ENCODE assay signal across 16 cellular contexts in genomic region chr6:39815356-39815755, GRCh38. TPM values are rescaled to one million over a fixed set of nuclear protein-coding genes. Genes with fewer than 3 reads are reported as not detected.
DNase-seq lines count a peak whose midpoint lies in the region; ATAC-seq and TF ChIP-seq lines count a peak whose summit lies in the region.
"Had no signal": no experiment of that assay in that cellular context is flagged by ENCODE, and none has a peak within 500 bp of the region (broad histone marks: within the 10 kb centered on the region; RNA-seq: fewer than 3 reads in every experiment).

No MANE protein-coding gene starts in this region.

- peak; percentile 62 for ATAC-seq in GM19025 (IDR thresholded peaks at IDR 0.05; ENCODE audit: low read depth, unreplicated experiment)
- ATAC-seq in stimulated activated memory B cell treated with anti-CD40 and anti-IgM and Interleukin-4, amounts not matched to agents 10 μg/mL and 1 μg/mL and 100 μg/mL, for 72 hours = no peak
- ATAC-seq: GM23338 had no signal

- H3K27ac Mint-ChIP-seq in stimulated activated memory B cell treated with anti-CD40 and anti-IgM and Interleukin-4, amounts not matched to agents 10 μg/mL and 1 μg/mL and 100 μg/mL, for 72 hours = no peak overlapping the region
- H3K27ac Mint-ChIP-seq in activated CD4-positive, alpha-beta memory T cell treated with anti-CD3 and anti-CD28 coated beads, Interleukin-2, amount 10 ng/mL, durations not matched to agents 7 days and 5 days = no peak overlapping the region
- H3K27ac Mint-ChIP-seq: GM23338 had no signal

- POLR2A ChIA-PET in activated CD4-positive, alpha-beta memory T cell treated with anti-CD3 and anti-CD28 coated beads, Interleukin-2, amount 10 ng/mL, durations not matched to agents 7 days and 5 days (lab: Charles Lee) = no interaction called here

- WGBS in tibial nerve, 2 donors = 57 to 73% methylated on average over 3 of the region's 3 CpGs

- H3K36me3 ChIP-seq in muscle layer of duodenum (ENCODE audit: control insufficient read depth in 1 of 2, insufficient read depth in 2 of 2, low read length in 2 of 2) (peaks cover 0 to 5% of the 10 kb centered on the region in 2 donors), tibial nerve (no peaks in the 10 kb centered on the region)
- H3K36me3 ChIP-seq: BLaER1 had no signal

- peaks cover 13% of the 10 kb centered on the region for H3K4me1 Mint-ChIP-seq in stimulated activated memory B cell treated with anti-CD40 and anti-IgM and Interleukin-4, amounts not matched to agents 10 μg/mL and 1 μg/mL and 100 μg/mL, for 72 hours
- no peaks in the 10 kb centered on the region for H3K4me1 Mint-ChIP-seq in activated CD4-positive, alpha-beta memory T cell treated with anti-CD3 and anti-CD28 coated beads, Interleukin-2, amount 10 ng/mL, durations not matched to agents 7 days and 5 days
- H3K4me1 Mint-ChIP-seq: CD8-positive, alpha-beta memory T cell had no signal

- H3K27me3 Mint-ChIP-seq in stimulated activated memory B cell treated with anti-CD40 and anti-IgM and Interleukin-4, amounts not matched to agents 10 μg/mL and 1 μg/mL and 100 μg/mL, for 72 hours = no peaks in the 10 kb centered on the region
- H3K27me3 Mint-ChIP-seq in activated CD4-positive, alpha-beta memory T cell treated with anti-CD3 and anti-CD28 coated beads, Interleukin-2, amount 10 ng/mL, durations not matched to agents 7 days and 5 days = peaks cover 1% of the 10 kb centered on the region

- intact Hi-C loops in dorsolateral prefrontal cortex (cut with DNase I) = no loop called here

- TF ChIP-seq EP300 in tibial nerve (IDR thresholded peaks at IDR 0.05) = no peak

- CTCF ChIA-PET in activated CD4-positive, alpha-beta memory T cell treated with anti-CD3 and anti-CD28 coated beads, Interleukin-2, amount 10 ng/mL, durations not matched to agents 7 days and 5 days (lab: Charles Lee) = no interaction called here

- H3K36me3 Mint-ChIP-seq in stimulated activated memory B cell treated with anti-CD40 and anti-IgM and Interleukin-4, amounts not matched to agents 10 μg/mL and 1 μg/mL and 100 μg/mL, for 72 hours = no peaks in the 10 kb centered on the region
- H3K36me3 Mint-ChIP-seq in activated CD4-positive, alpha-beta memory T cell treated with anti-CD3 and anti-CD28 coated beads, Interleukin-2, amount 10 ng/mL, durations not matched to agents 7 days and 5 days (ENCODE audit: low read depth) = no peaks in the 10 kb centered on the region
- H3K36me3 Mint-ChIP-seq: CD8-positive, alpha-beta memory T cell had no signal

- H3K9me3 ChIP-seq in muscle layer of duodenum (ENCODE audit: control insufficient read depth in 1 of 2, low read length in 2 of 2) (no peaks in the 10 kb centered on the region), tibial nerve (no peaks in the 10 kb centered on the region)
- H3K9me3 ChIP-seq: BLaER1, Caco-2 had no signal

- H3K27me3 ChIP-seq in dorsolateral prefrontal cortex (no peaks in the 10 kb centered on the region), muscle layer of duodenum (ENCODE audit: low read depth, low read length) (no peaks in the 10 kb centered on the region), tibial nerve (no peaks in the 10 kb centered on the region)
- H3K27me3 ChIP-seq: BLaER1 had no signal

- DNase-seq in dorsolateral prefrontal cortex = no peak
- DNase-seq in tibial nerve (ENCODE audit: low spot score in 2 of 2) = no peak
- DNase-seq in HK-2 (ENCODE audit: unreplicated experiment) = no peak
- no peak for DNase-seq in activated CD4-positive, alpha-beta memory T cell treated with anti-CD3 and anti-CD28 coated beads, Interleukin-2, amount 10 ng/mL, durations not matched to agents 7 days and 5 days
- DNase-seq: 8988T; AML-193; Caco-2; CD8-positive, alpha-beta memory T cell; DMS53; GF-D8; H7 had no signal

- H3K4me3 ChIP-seq in dorsolateral prefrontal cortex (no peak overlapping the region), muscle layer of duodenum (ENCODE audit: low read depth in 1 of 2, low read length in 2 of 2) (no peak overlapping the region), tibial nerve (no peak overlapping the region)
- H3K4me3 ChIP-seq: BLaER1, GM23338 had no signal

- no peak for TF ChIP-seq POLR2A in tibial nerve (IDR thresholded peaks at IDR 0.05)

- H3K4me1 ChIP-seq in muscle layer of duodenum (ENCODE audit: control insufficient read depth in 1 of 2, insufficient read depth in 2 of 2, low read length in 2 of 2) (peaks cover 22 to 67% of the 10 kb centered on the region in 2 donors), tibial nerve (peaks cover 4 to 97% (median 67%) of the 10 kb centered on the region in 4 donors)
- H3K4me1 ChIP-seq: Caco-2 had no signal

- TF ChIP-seq CTCF in dorsolateral prefrontal cortex (IDR thresholded peaks at IDR 0.05 in 54 of 56, conservative IDR thresholded peaks at IDR 0.05 in 2 of 56; ENCODE audit: low read depth in 1 of 56, partially characterized antibody in 56 of 56) (no peak), tibial nerve (IDR thresholded peaks at IDR 0.05) (no peak)

- no peaks in the 10 kb centered on the region for H3K9me3 Mint-ChIP-seq in stimulated activated memory B cell treated with anti-CD40 and anti-IgM and Interleukin-4, amounts not matched to agents 10 μg/mL and 1 μg/mL and 100 μg/mL, for 72 hours
- no peaks in the 10 kb centered on the region for H3K9me3 Mint-ChIP-seq in activated CD4-positive, alpha-beta memory T cell treated with anti-CD3 and anti-CD28 coated beads, Interleukin-2, amount 10 ng/mL, durations not matched to agents 7 days and 5 days
- H3K9me3 Mint-ChIP-seq: CD8-positive, alpha-beta memory T cell; GM23338 had no signal

- H3K4me3 Mint-ChIP-seq in stimulated activated memory B cell treated with anti-CD40 and anti-IgM and Interleukin-4, amounts not matched to agents 10 μg/mL and 1 μg/mL and 100 μg/mL, for 72 hours = no peak overlapping the region
- H3K4me3 Mint-ChIP-seq in activated CD4-positive, alpha-beta memory T cell treated with anti-CD3 and anti-CD28 coated beads, Interleukin-2, amount 10 ng/mL, durations not matched to agents 7 days and 5 days = no peak overlapping the region
- H3K4me3 Mint-ChIP-seq: CD8-positive, alpha-beta memory T cell; GM23338 had no signal

- H3K27ac ChIP-seq in dorsolateral prefrontal cortex = peak overlapping the region in 39 of 59 donors; percentile 0 to 98 (median 73)
- peak overlapping the region; percentile 7 for H3K27ac ChIP-seq in muscle layer of duodenum (ENCODE audit: low read length)
- peak overlapping the region in 3 of 4 donors; percentile 52 to 97 (median 93) for H3K27ac ChIP-seq in tibial nerve
- H3K27ac ChIP-seq: BLaER1 had no signal

RNA-seq across cellular contexts. Expression of gene DAAM2, which starts 23.2 kb away (rescaled TPM):
- total RNA-seq in dorsolateral prefrontal cortex (100 to 1,000 TPM in 95 of 120 experiments, 10 to 100 TPM in 25; 43.8 to 450 (median 152) TPM), tibial nerve (100 to 1,000 TPM in 1 of 4 donors, 10 to 100 TPM in 3; 73.9 to 133 (median 93.3) TPM)
- not detected for total RNA-seq in activated CD4-positive, alpha-beta memory T cell treated with anti-CD3 and anti-CD28 coated beads, Interleukin-2, amount 10 ng/mL, durations not matched to agents 7 days and 5 days
- total RNA-seq: Caco-2; CD8-positive, alpha-beta memory T cell had no signal

Comparison
In these comparisons a context has a peak if more than half of its experiments do, and no peak if none do; other contexts are left out.
1. H3K27ac ChIP-seq: peak in every context shown above with its lines; median percentile 93 in tibial nerve; 73 in dorsolateral prefrontal cortex; 7 in muscle layer of duodenum.
2. RNA of gene DAAM2, which starts 23.2 kb away (total RNA-seq): 43.8 to 450 TPM in dorsolateral prefrontal cortex and 73.9 to 133 TPM in tibial nerve; not detected in activated CD4-positive, alpha-beta memory T cell treated with anti-CD3 and anti-CD28 coated beads, Interleukin-2, amount 10 ng/mL, durations not matched to agents 7 days and 5 days; every median in the first group is over 10 times any median in the second.